In the genomic region with DNA sequence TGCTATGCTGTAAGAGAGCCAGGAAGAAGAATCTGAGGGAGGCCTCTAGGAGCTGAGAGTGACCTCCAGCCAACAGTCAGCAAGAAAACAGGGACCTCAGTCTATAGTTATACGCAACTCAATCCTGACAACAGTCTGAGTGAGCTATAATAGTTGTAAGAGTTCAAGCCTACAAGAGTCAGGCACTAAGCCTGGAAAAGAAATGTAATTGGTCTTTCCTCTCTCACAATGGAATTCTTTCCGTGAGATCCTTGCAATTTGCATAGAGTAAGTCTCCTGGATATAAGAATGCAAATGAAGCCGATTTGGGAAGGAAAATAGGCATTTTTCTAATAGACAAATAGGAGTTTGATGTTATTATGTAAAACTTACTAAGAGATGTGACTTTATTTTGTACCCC, we compare ENCODE assay signal across 29 cellular contexts.
"Had no signal": no experiment of that assay in that cellular context is flagged by ENCODE, and none has a peak within 500 bp of the region (broad histone marks: within the 10 kb centered on the region; RNA-seq: fewer than 3 reads in every experiment).

No MANE protein-coding gene starts in this region.

- H3K27ac ChIP-seq: neutrophil, parathyroid adenoma, psoas muscle, right lobe of liver, sigmoid colon, spleen, stomach, thoracic aorta, thyroid gland, tibial nerve, upper lobe of right lung, uterus had no signal

- H3K36me3 Mint-ChIP-seq: naive thymus-derived CD4-positive, alpha-beta T cell; natural killer cell; stimulated activated memory B cell treated with anti-CD40 and anti-IgM and Interleukin-4, amounts not matched to agents 10 μg/mL and 1 μg/mL and 100 μg/mL, for 72 hours had no signal

- H2AFZ ChIP-seq: parathyroid adenoma had no signal

- H3K79me2 ChIP-seq: parathyroid adenoma had no signal

- ATAC-seq: naive thymus-derived CD4-positive, alpha-beta T cell; natural killer cell; psoas muscle; right cardiac atrium; right lobe of liver; stimulated activated memory B cell treated with anti-CD40 and anti-IgM and Interleukin-4, amounts not matched to agents 10 μg/mL and 1 μg/mL and 100 μg/mL, for 72 hours; upper lobe of right lung had no signal

- H3K4me1 ChIP-seq: parathyroid adenoma, psoas muscle, right lobe of liver, sigmoid colon, spleen, stomach, thyroid gland, tibial nerve, upper lobe of right lung, uterus had no signal

- H3K27me3 Mint-ChIP-seq: naive thymus-derived CD4-positive, alpha-beta T cell; progenitor cell of endocrine pancreas; stimulated activated memory B cell treated with anti-CD40 and anti-IgM and Interleukin-4, amounts not matched to agents 10 μg/mL and 1 μg/mL and 100 μg/mL, for 72 hours; stimulated activated naive CD8-positive, alpha-beta T cell treated with anti-CD3 and anti-CD28 coated beads, Interleukin-15, Interleukin-2, amounts not matched to agents 100 ng/mL and 50 ng/mL, for 24 hours had no signal

- H3K4me3 ChIP-seq: psoas muscle, right lobe of liver, sigmoid colon, spleen, stomach, thoracic aorta, thyroid gland, tibial nerve, upper lobe of right lung, uterus had no signal

- H3K4me1 Mint-ChIP-seq: naive thymus-derived CD4-positive, alpha-beta T cell; natural killer cell; nephron; stimulated activated memory B cell treated with anti-CD40 and anti-IgM and Interleukin-4, amounts not matched to agents 10 μg/mL and 1 μg/mL and 100 μg/mL, for 72 hours had no signal

- H3K27me3 ChIP-seq: neutrophil, right lobe of liver, sigmoid colon, spleen, stomach, thyroid gland, tibial nerve, upper lobe of right lung, uterus had no signal

- H3K27ac Mint-ChIP-seq: naive thymus-derived CD4-positive, alpha-beta T cell; natural killer cell; nephron; progenitor cell of endocrine pancreas; stimulated activated memory B cell treated with anti-CD40 and anti-IgM and Interleukin-4, amounts not matched to agents 10 μg/mL and 1 μg/mL and 100 μg/mL, for 72 hours; stimulated activated naive CD8-positive, alpha-beta T cell treated with anti-CD3 and anti-CD28 coated beads, Interleukin-15, Interleukin-2, amounts not matched to agents 100 ng/mL and 50 ng/mL, for 24 hours had no signal

- H3K9ac ChIP-seq: parathyroid adenoma had no signal

- H3K36me3 ChIP-seq: neutrophil, right lobe of liver, sigmoid colon, spleen, stomach, thoracic aorta, thyroid gland, tibial nerve, upper lobe of right lung, uterus had no signal

- H3K9me3 ChIP-seq: neutrophil, psoas muscle, right lobe of liver, sigmoid colon, spleen, stomach, thoracic aorta, thyroid gland, tibial nerve, upper lobe of right lung, uterus had no signal

- H3K9me3 Mint-ChIP-seq: nephron; stimulated activated memory B cell treated with anti-CD40 and anti-IgM and Interleukin-4, amounts not matched to agents 10 μg/mL and 1 μg/mL and 100 μg/mL, for 72 hours had no signal

- H3K4me3 Mint-ChIP-seq: naive thymus-derived CD4-positive, alpha-beta T cell; natural killer cell; nephron; stimulated activated memory B cell treated with anti-CD40 and anti-IgM and Interleukin-4, amounts not matched to agents 10 μg/mL and 1 μg/mL and 100 μg/mL, for 72 hours; stimulated activated naive CD8-positive, alpha-beta T cell treated with anti-CD3 and anti-CD28 coated beads, Interleukin-15, Interleukin-2, amounts not matched to agents 100 ng/mL and 50 ng/mL, for 24 hours had no signal

- DNase-seq: naive thymus-derived CD4-positive, alpha-beta T cell; natural killer cell; nucleus accumbens; posterior cingulate gyrus; psoas muscle; right cardiac atrium; right lobe of liver; sigmoid colon; small intestine; spleen; stimulated activated CD4-positive, alpha-beta T cell treated with anti-CD3 and anti-CD28 coated beads, Interleukin-12 subunit alpha, Interleukin-12 subunit beta, amount 100 ng/mL, for 4 hours; stimulated activated CD4-positive, alpha-beta T cell treated with anti-CD3 and anti-CD28 coated beads, Interleukin-1b, Interleukin-23, amount 100 ng/mL, for 48 hours; stimulated activated CD4-positive, alpha-beta T cell treated with anti-CD3 and anti-CD28 coated beads, Interleukin-4, amount 100 ng/mL, for 1 hour; stimulated activated CD4-positive, alpha-beta T cell treated with anti-CD3 and anti-CD28 coated beads, Interleukin-4, amount 100 ng/mL, for 4 hours; stimulated activated CD8-positive, alpha-beta memory T cell treated with anti-CD3 and anti-CD28 coated beads, Interleukin-4, amount 100 ng/mL, for 48 hours; stimulated activated naive CD4-positive, alpha-beta T cell treated with Interleukin-2 at 50 U/mL for 16 hours; stomach; thyroid gland; trophoblast cell; upper lobe of right lung; uterus had no signal
